In the genomic region with DNA sequence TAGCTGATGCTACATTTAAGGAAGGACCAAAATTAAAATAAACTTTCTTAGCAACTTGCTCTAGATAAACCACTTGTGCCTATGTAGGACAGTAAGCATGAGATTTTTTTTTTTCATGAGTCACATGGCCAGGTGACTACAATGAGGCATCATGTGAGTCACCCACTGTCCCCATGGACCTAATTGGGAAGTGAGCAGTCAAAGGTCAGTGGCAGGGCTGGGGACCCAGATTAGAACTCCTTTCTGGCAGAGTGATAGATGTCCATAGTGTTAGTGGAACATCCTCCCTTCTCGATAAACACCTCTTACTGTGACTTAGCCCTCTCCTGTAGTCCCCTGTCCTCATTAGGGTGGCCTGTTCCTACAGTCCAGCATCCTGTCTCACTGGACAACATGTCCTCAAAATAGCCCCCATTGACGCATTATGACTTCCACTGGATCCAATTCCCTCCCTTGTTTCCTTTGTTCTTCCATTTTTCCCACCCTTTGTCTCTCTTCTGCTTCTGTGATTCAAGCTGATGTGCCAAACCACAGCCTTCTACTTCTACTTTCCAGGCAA, we compare ENCODE assay signal across 13 cellular contexts. TPM values are rescaled to one million over a fixed set of nuclear protein-coding genes. Genes with fewer than 3 reads are reported as not detected.
A peak's percentile ranks its signal among the peaks of the same experiment; 100 is the strongest.
DNase-seq lines count a peak whose midpoint lies in the region; ATAC-seq and TF ChIP-seq lines count a peak whose summit lies in the region.
"Had no signal": no experiment of that assay in that cellular context is flagged by ENCODE, and none has a peak within 500 bp of the region (broad histone marks: within the 10 kb centered on the region; RNA-seq: fewer than 3 reads in every experiment).

No MANE protein-coding gene starts in this region.

- no peaks in the 10 kb centered on the region for H4K20me1 ChIP-seq in BLaER1 treated with 17β-estradiol and CSF1 and Interleukin-3, amounts not matched to agents 10 nM and 100 nM

- H3K36me3 ChIP-seq in BLaER1 treated with 17β-estradiol and CSF1 and Interleukin-3, amounts not matched to agents 10 nM and 100 nM, result no peaks in the 10 kb centered on the region
- no peaks in the 10 kb centered on the region for H3K36me3 ChIP-seq in H7 (replicated peaks; ENCODE audit: control insufficient read depth, insufficient read depth, low read length)

- H3K27ac ChIP-seq in BLaER1 treated with 17β-estradiol and CSF1 and Interleukin-3, amounts not matched to agents 10 nM and 100 nM, result no peak overlapping the region
- H3K27ac ChIP-seq: KMS-11 had no signal

- peak; percentile 50 for ATAC-seq in omental fat pad (ENCODE audit: low FRiP score)
- ATAC-seq in GM19023 (IDR thresholded peaks at IDR 0.05; ENCODE audit: unreplicated experiment), result no peak
- ATAC-seq in WTC11, result no peak

- H3K9ac ChIP-seq in BLaER1 treated with 17β-estradiol and CSF1 and Interleukin-3, amounts not matched to agents 10 nM and 100 nM, result no peak overlapping the region
- H3K9ac ChIP-seq: KMS-11 had no signal

- peaks cover 21 to 41% (median 27%) of the 10 kb centered on the region in 10 experiments for H3K4me1 ChIP-seq in BLaER1 treated with 17β-estradiol and CSF1 and Interleukin-3, amounts not matched to agents 10 nM and 100 nM

- no peak overlapping the region for H3K4me3 ChIP-seq in BLaER1 treated with 17β-estradiol and CSF1 and Interleukin-3, amounts not matched to agents 10 nM and 100 nM
- no peak overlapping the region for H3K4me3 ChIP-seq in NB4 (ENCODE audit: low read depth, low read length)
- H3K4me3 ChIP-seq in H7 (ENCODE audit: insufficient read depth, low read depth, low read length), result no peak overlapping the region

- CTCF ChIA-PET in WTC11 (lab: Charles Lee), result no interaction called here

- peak overlapping the region in 10 of 11 experiments; percentile 1 to 66 (median 32); a peak in 13 of 22 replicates for H3K4me2 ChIP-seq in BLaER1 treated with 17β-estradiol and CSF1 and Interleukin-3, amounts not matched to agents 10 nM and 100 nM
- H3K4me2 ChIP-seq: KMS-11 had no signal

- no peak overlapping the region for H3K4me3 Mint-ChIP-seq in WTC11

- peaks cover 0 to 8% (median 0%) of the 10 kb centered on the region in 11 experiments; a peak in 2 of 22 replicates for H3K27me3 ChIP-seq in BLaER1 treated with 17β-estradiol and CSF1 and Interleukin-3, amounts not matched to agents 10 nM and 100 nM
- no peaks in the 10 kb centered on the region for H3K27me3 ChIP-seq in H7 (ENCODE audit: control insufficient read depth, insufficient read depth, low read length)

- H3K36me3 Mint-ChIP-seq in WTC11, result peaks cover 13% of the 10 kb centered on the region

- DNase-seq in NB4 (ENCODE audit: low read depth), result peak; percentile 42
- peak; percentile 71 for DNase-seq in dermis blood vessel endothelial cell
- no peak for DNase-seq in omental fat pad (ENCODE audit: low spot score)
- no peak for DNase-seq in T-helper 2 cell
- no peak for DNase-seq in H7
- no peak for DNase-seq in WTC11 (ENCODE audit: low spot score)
- DNase-seq: Caco-2, glutamatergic neuron, NCI-H82 had no signal

- H3K27me3 Mint-ChIP-seq in WTC11 (ENCODE audit: low read depth), result 0 out of 2 replicates have a peak, but pooled peaks cover 3% of the 10 kb centered on the region

- TF ChIP-seq CTCF in NB4 (IDR thresholded peaks at IDR 0.05; ENCODE audit: low read depth, low read length) (no peak), omental fat pad (IDR thresholded peaks at IDR 0.05) (no peak), WTC11 (IDR thresholded peaks at IDR 0.05) (no peak)

- H3K9me3 Mint-ChIP-seq in WTC11, result peaks cover 26% of the 10 kb centered on the region

- H3K27ac Mint-ChIP-seq in WTC11, result no peak overlapping the region
- H3K27ac Mint-ChIP-seq: activated naive CD4-positive, alpha-beta T cell treated with anti-CD3 and anti-CD28 coated beads, Interleukin-2, amount 50 U/mL, for 72 hours had no signal

- POLR2A ChIA-PET in WTC11 (lab: Charles Lee), result no interaction called here

- TF ChIP-seq POLR2A in NB4 (IDR thresholded peaks at IDR 0.05; ENCODE audit: extremely low read depth, insufficient read length), result no peak

- peaks cover 22 to 41% (median 29%) of the 10 kb centered on the region in 11 experiments for H3K9me3 ChIP-seq in BLaER1 treated with 17β-estradiol and CSF1 and Interleukin-3, amounts not matched to agents 10 nM and 100 nM (replicated peaks in 1 of 11)

- peaks cover 6% of the 10 kb centered on the region for H3K4me1 Mint-ChIP-seq in WTC11

TF ChIP-seq in WTC11, 78 proteins besides CTCF, POLR2A, EP300 and RAD21:
- TF ChIP-seq SMAD3 (CRISPR knock-in tag; IDR thresholded peaks at IDR 0.05; ENCODE audit: borderline replicate concordance), result no peak
- TF ChIP-seq SP1 (CRISPR knock-in tag; conservative IDR thresholded peaks at IDR 0.05), result no peak
- TF ChIP-seq ZNF512 (CRISPR knock-in tag; IDR thresholded peaks at IDR 0.05; ENCODE audit: borderline replicate concordance), result no peak
- no peak for TF ChIP-seq E2F1 (CRISPR knock-in tag; IDR thresholded peaks at IDR 0.05)
- no peak for TF ChIP-seq ZNF671 (CRISPR knock-in tag; IDR thresholded peaks at IDR 0.05)
- TF ChIP-seq, protein P1, sequence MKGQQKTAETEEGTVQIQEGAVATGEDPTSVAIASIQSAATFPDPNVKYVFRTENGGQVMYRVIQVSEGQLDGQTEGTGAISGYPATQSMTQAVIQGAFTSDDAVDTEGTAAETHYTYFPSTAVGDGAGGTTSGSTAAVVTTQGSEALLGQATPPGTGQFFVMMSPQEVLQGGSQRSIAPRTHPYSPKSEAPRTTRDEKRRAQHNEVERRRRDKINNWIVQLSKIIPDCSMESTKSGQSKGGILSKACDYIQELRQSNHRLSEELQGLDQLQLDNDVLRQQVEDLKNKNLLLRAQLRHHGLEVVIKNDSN (CRISPR knock-in tag; IDR thresholded peaks at IDR 0.05), result no peak
- TF ChIP-seq ZNF219 (CRISPR knock-in tag; IDR thresholded peaks at IDR 0.05; ENCODE audit: borderline replicate concordance), result no peak
- no peak for TF ChIP-seq FOXK1 (CRISPR knock-in tag; IDR thresholded peaks at IDR 0.05)
- no peak for TF ChIP-seq TP53 (CRISPR knock-in tag; IDR thresholded peaks at IDR 0.05)
- no peak for TF ChIP-seq NR2C2 (CRISPR knock-in tag; IDR thresholded peaks at IDR 0.05)
- no peak for TF ChIP-seq GRHL2 (CRISPR knock-in tag; IDR thresholded peaks at IDR 0.05; ENCODE audit: insufficient replicate concordance, severe bottlenecking)
- no peak for TF ChIP-seq EMX1 (CRISPR knock-in tag; IDR thresholded peaks at IDR 0.05)
- no peak for TF ChIP-seq GTF2I (CRISPR knock-in tag; conservative IDR thresholded peaks at IDR 0.05)

RNA-seq across cellular contexts. Expression of gene ITGB3, which starts 12.4 kb away (rescaled TPM):
- total RNA-seq in dermis blood vessel endothelial cell (116 and 150 TPM in 2 replicates), omental fat pad (10 to 100 TPM; 12.1 to 72.9 (median 17.5) TPM), WTC11 (2021) (0.04 to 0.14 TPM (median 0.09 TPM) in 3 replicates)
- 0.07 and 0.35 TPM in 2 replicates for total RNA-seq in H7 (2014; rRNA removed; shearing (Covaris generic))

RNA-seq across cellular contexts. Expression of gene MYL4, which starts 56.9 kb away (rescaled TPM):
- total RNA-seq in dermis blood vessel endothelial cell (0.60 and 1.5 TPM in 2 replicates), omental fat pad (1 to 10 TPM in 1 of 4 donors, under 1 TPM in 1, not detected in 2; 0.46 to 2.5 TPM), WTC11 (2021) (0.50 TPM in 1 of 3 replicates, not detected in the others)
- not detected in 2 replicates for total RNA-seq in H7 (2014; rRNA removed; shearing (Covaris generic))
- total RNA-seq: activated naive CD4-positive, alpha-beta T cell treated with anti-CD3 and anti-CD28 coated beads, Interleukin-2, amount 50 U/mL, for 72 hours; Caco-2 had no signal

RNA-seq across cellular contexts. Expression of gene EFCAB13, which starts 57.7 kb away (rescaled TPM):
- total RNA-seq in dermis blood vessel endothelial cell (6.6 and 17.2 TPM in 2 replicates), omental fat pad (10 to 100 TPM in 1 of 4 donors, 1 to 10 TPM in 3; 3.3 to 17.2 (median 6.2) TPM), WTC11 (2021) (3.5 to 10.1 TPM (median 8.7 TPM) in 3 replicates)
- 2.3 and 6.9 TPM in 2 replicates for total RNA-seq in H7 (2014; rRNA removed; shearing (Covaris generic))

Comparison
In these comparisons a context has a peak if more than half of its experiments do, and no peak if none do; other contexts are left out.
1. DNase-seq: peak in NB4 (single experiment) and dermis blood vessel endothelial cell (single experiment); none in omental fat pad (single experiment), T-helper 2 cell (0 of 5), H7 (single experiment) and WTC11 (single experiment).